ENCODE assay signal across 15 cellular contexts in genomic region chr17:36972905-36973304, GRCh38. TPM values are rescaled to one million over a fixed set of nuclear protein-coding genes. Genes with fewer than 3 reads are reported as not detected.
DNase-seq lines count a peak whose midpoint lies in the region; ATAC-seq and TF ChIP-seq lines count a peak whose summit lies in the region.
"Had no signal": no experiment of that assay in that cellular context is flagged by ENCODE, and none has a peak within 500 bp of the region (broad histone marks: within the 10 kb centered on the region; RNA-seq: fewer than 3 reads in every experiment).

No MANE protein-coding gene starts in this region.

- CTCF ChIA-PET in GM10248 (lab: Yijun Ruan, JAX): no interaction called here

- peak overlapping the region; percentile 12 for H3K27ac ChIP-seq in SK-N-MC
- H3K27ac ChIP-seq: BLaER1 had no signal

- H3K9me3 Mint-ChIP-seq in activated T-cell treated with anti-CD3 and anti-CD28 coated beads, Interleukin-2, amount 50 U/mL, for 72 hours: peaks cover 0 to 2% of the 10 kb centered on the region in 2 donors
- H3K9me3 Mint-ChIP-seq in memory B cell: no peaks in the 10 kb centered on the region
- H3K9me3 Mint-ChIP-seq in progenitor cell of endocrine pancreas (ENCODE audit: low read depth): peaks cover 6% of the 10 kb centered on the region
- H3K9me3 Mint-ChIP-seq: CD8-positive, alpha-beta memory T cell had no signal

- peak overlapping the region; percentile 22 for H3K27ac Mint-ChIP-seq in activated T-cell treated with anti-CD3 and anti-CD28 coated beads, Interleukin-2, amount 50 U/mL, for 72 hours
- H3K27ac Mint-ChIP-seq in memory B cell (peak overlapping the region; percentile 53), progenitor cell of endocrine pancreas (peak overlapping the region; percentile 68)

- TF ChIP-seq CTCF in progenitor cell of endocrine pancreas (IDR thresholded peaks at IDR 0.05; ENCODE audit: unreplicated experiment) (no peak), GM10248 (IDR thresholded peaks at IDR 0.05; ENCODE audit: control extremely low read depth, extremely low read depth, low read depth, missing control alignments) (no peak)

- H3K27me3 Mint-ChIP-seq in activated T-cell treated with anti-CD3 and anti-CD28 coated beads, Interleukin-2, amount 50 U/mL, for 72 hours (ENCODE audit: low read depth): no peaks in the 10 kb centered on the region
- H3K27me3 Mint-ChIP-seq in memory B cell (no peaks in the 10 kb centered on the region), progenitor cell of endocrine pancreas (no peaks in the 10 kb centered on the region)
- H3K27me3 Mint-ChIP-seq: CD8-positive, alpha-beta memory T cell had no signal

- no peak for ATAC-seq in activated T-cell treated with anti-CD3 and anti-CD28 coated beads, Interleukin-2, amount 50 U/mL, for 72 hours (replicated peaks in 1 of 2)
- ATAC-seq in memory B cell (ENCODE audit: low read depth) (no peak), GM21619 (IDR thresholded peaks at IDR 0.05; ENCODE audit: unreplicated experiment) (no peak)

- H3K4me1 Mint-ChIP-seq in activated T-cell treated with anti-CD3 and anti-CD28 coated beads, Interleukin-2, amount 50 U/mL, for 72 hours (ENCODE audit: low read depth): peaks cover 43% of the 10 kb centered on the region
- H3K4me1 Mint-ChIP-seq in memory B cell (peaks cover 25% of the 10 kb centered on the region), progenitor cell of endocrine pancreas (ENCODE audit: low read depth) (peaks cover 21% of the 10 kb centered on the region)

- POLR2A ChIA-PET in GM10248 (lab: Yijun Ruan, JAX): no interaction called here

- H3K9me3 ChIP-seq in SK-N-MC (ENCODE audit: low read depth, low read length): no peaks in the 10 kb centered on the region
- H3K9me3 ChIP-seq: Caco-2 had no signal

- H3K4me3 Mint-ChIP-seq in activated T-cell treated with anti-CD3 and anti-CD28 coated beads, Interleukin-2, amount 50 U/mL, for 72 hours: no peak overlapping the region
- H3K4me3 Mint-ChIP-seq in memory B cell (no peak overlapping the region), progenitor cell of endocrine pancreas (ENCODE audit: low read depth) (no peak overlapping the region)

- H3K36me3 Mint-ChIP-seq in activated T-cell treated with anti-CD3 and anti-CD28 coated beads, Interleukin-2, amount 50 U/mL, for 72 hours (ENCODE audit: insufficient read depth in 2 of 2): peaks cover 7 to 13% of the 10 kb centered on the region in 2 donors
- H3K36me3 Mint-ChIP-seq in memory B cell: peaks cover 15% of the 10 kb centered on the region
- peaks cover 19% of the 10 kb centered on the region for H3K36me3 Mint-ChIP-seq in progenitor cell of endocrine pancreas (ENCODE audit: insufficient read depth)

- H3K9ac ChIP-seq in SK-N-MC (ENCODE audit: insufficient read length): no peak overlapping the region
- H3K9ac ChIP-seq: BLaER1 had no signal

- H3K36me3 ChIP-seq in SK-N-MC (ENCODE audit: insufficient read depth, low read length): peaks cover 23% of the 10 kb centered on the region

- H3K4me3 ChIP-seq in SK-N-MC: no peak overlapping the region
- H3K4me3 ChIP-seq: BLaER1 had no signal

- no peak for DNase-seq in activated T-cell treated with anti-CD3 and anti-CD28 coated beads, Interleukin-2, amount 50 U/mL, for 72 hours
- no peak for DNase-seq in activated T-cell treated with anti-CD3 and anti-CD28 coated beads for 4 hours
- DNase-seq in SK-N-MC (ENCODE audit: low read depth, low spot score): no peak
- DNase-seq in memory B cell (ENCODE audit: low spot score in 2 of 2): no peak
- no peak for DNase-seq in progenitor cell of endocrine pancreas (ENCODE audit: low spot score, unreplicated experiment)
- DNase-seq in T-helper 1 cell: no peak
- DNase-seq in GM10248 (ENCODE audit: extremely low spot score): no peak
- DNase-seq: 8988T; AML-193; Caco-2; CD8-positive, alpha-beta memory T cell; DND-41; GDM1 had no signal

RNA-seq across cellular contexts. Expression of gene AATF, which starts 24.2 kb away (rescaled TPM):
- total RNA-seq in activated T-cell treated with anti-CD3 and anti-CD28 coated beads, Interleukin-2, amount 50 U/mL, for 72 hours: 10 to 100 TPM; 85.1 to 91.9 TPM
- 50.9 and 53.5 TPM in 2 replicates for total RNA-seq in progenitor cell of endocrine pancreas

RNA-seq across cellular contexts. Expression of gene LHX1, which starts 35.6 kb away (rescaled TPM):
- under 1 TPM; 0.32 to 0.34 TPM for total RNA-seq in activated T-cell treated with anti-CD3 and anti-CD28 coated beads, Interleukin-2, amount 50 U/mL, for 72 hours
- 1.8 and 2.0 TPM in 2 replicates for total RNA-seq in progenitor cell of endocrine pancreas
- total RNA-seq: Caco-2 had no signal
